ENCODE assay signal across 17 cellular contexts in the genomic region with DNA sequence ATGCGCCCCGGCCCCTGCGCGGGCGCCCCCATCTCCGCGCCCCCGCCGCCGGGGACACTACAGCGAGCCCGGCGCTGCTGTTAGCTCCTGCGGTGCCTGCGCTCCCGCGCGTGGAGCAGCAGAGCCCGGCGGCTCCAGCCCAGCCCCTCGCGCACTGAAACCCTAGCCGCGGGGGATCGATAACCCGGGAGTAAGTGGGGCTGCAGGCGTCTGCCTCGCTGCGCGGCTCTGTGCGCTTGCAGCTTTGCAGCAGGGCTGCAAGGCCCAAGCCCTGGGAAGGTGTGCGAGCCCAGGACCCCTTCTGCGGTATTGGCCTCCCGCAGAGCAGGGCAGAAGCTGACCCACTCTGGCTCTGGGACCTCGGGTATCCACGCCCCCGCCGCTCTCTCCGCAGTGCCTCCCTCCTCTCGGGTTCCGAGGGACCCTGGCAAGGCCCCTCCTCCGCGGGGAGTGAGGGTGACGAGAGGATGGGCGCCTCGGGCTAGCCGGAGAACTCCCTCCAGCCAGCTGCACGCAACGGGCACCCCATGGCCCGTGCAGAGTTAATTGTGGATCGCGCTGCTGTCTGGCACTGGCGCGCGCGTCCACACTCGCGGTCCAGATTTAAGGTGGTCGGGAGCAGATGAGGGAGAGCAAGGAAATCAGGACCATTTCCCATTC. TPM values are rescaled to one million over a fixed set of nuclear protein-coding genes. Genes with fewer than 3 reads are reported as not detected.
DNase-seq lines count a peak whose midpoint lies in the region; ATAC-seq and TF ChIP-seq lines count a peak whose summit lies in the region.
"Had no signal": no experiment of that assay in that cellular context is flagged by ENCODE, and none has a peak within 500 bp of the region (broad histone marks: within the 10 kb centered on the region; RNA-seq: fewer than 3 reads in every experiment).

No MANE protein-coding gene starts in this region.

- peak overlapping the region; percentile 55 for H3K27ac ChIP-seq in VCaP
- H3K27ac ChIP-seq in rectal smooth muscle tissue (ENCODE audit: low read depth, low read length): no peak overlapping the region
- no peak overlapping the region for H3K27ac ChIP-seq in thyroid gland
- no peak overlapping the region for H3K27ac ChIP-seq in body of pancreas

- TF ChIP-seq POLR2A in thyroid gland (IDR thresholded peaks at IDR 0.05) (no peak), body of pancreas (IDR thresholded peaks at IDR 0.05) (no peak)

- H3K9ac ChIP-seq in ES-I3 (ENCODE audit: low read depth, low read length) (peak overlapping the region; percentile 57; the same call in 1 of the 2 replicates), rectal smooth muscle tissue (ENCODE audit: low read length) (no peak overlapping the region)

- no peak for TF ChIP-seq CTCF in VCaP (conservative IDR thresholded peaks at IDR 0.05)
- TF ChIP-seq CTCF in thyroid gland (IDR thresholded peaks at IDR 0.05): no peak
- no peak for TF ChIP-seq CTCF in body of pancreas (IDR thresholded peaks at IDR 0.05)

- WGBS in thyroid gland, 2 donors: 0 to 2% methylated on average over 4 to 9 of the region's 59 CpGs
- WGBS in body of pancreas, 2 donors: 0 to 1% methylated on average over 3 to 47 of the region's 59 CpGs

- peaks cover 39% of the 10 kb centered on the region for H3K27me3 ChIP-seq in rectal smooth muscle tissue (ENCODE audit: control insufficient read depth, insufficient read depth, low read length)
- H3K27me3 ChIP-seq in thyroid gland: peaks cover 19% of the 10 kb centered on the region
- peaks cover 0 to 21% of the 10 kb centered on the region in 2 donors for H3K27me3 ChIP-seq in body of pancreas

- H3K4me3 Mint-ChIP-seq in activated CD4-positive, alpha-beta memory T cell treated with anti-CD3 and anti-CD28 coated beads for 36 hours: no peak overlapping the region

- no peaks in the 10 kb centered on the region for H3K9me3 Mint-ChIP-seq in activated CD4-positive, alpha-beta memory T cell treated with anti-CD3 and anti-CD28 coated beads for 36 hours
- H3K9me3 Mint-ChIP-seq: T-cell had no signal

- DNase-seq in left kidney (ENCODE audit: low read depth, low spot score): peak; percentile 51
- DNase-seq in T-helper 1 cell: no peak
- DNase-seq in thyroid gland: no peak
- no peak for DNase-seq in body of pancreas
- DNase-seq in activated CD4-positive, alpha-beta memory T cell treated with anti-CD3 and anti-CD28 coated beads for 36 hours: no peak
- DNase-seq: activated CD4-positive, alpha-beta T cell treated with anti-CD3 and anti-CD28 coated beads for 1 hour; activated T-cell treated with anti-CD3 and anti-CD28 coated beads for 4 hours; AML-193; amniotic stem cell; effector CD8-positive, alpha-beta T cell; EL; T-cell had no signal

- H3K4me1 Mint-ChIP-seq in activated CD4-positive, alpha-beta memory T cell treated with anti-CD3 and anti-CD28 coated beads for 36 hours (ENCODE audit: low read depth): peaks cover 24% of the 10 kb centered on the region

- H3K36me3 Mint-ChIP-seq in activated CD4-positive, alpha-beta memory T cell treated with anti-CD3 and anti-CD28 coated beads for 36 hours: no peaks in the 10 kb centered on the region
- H3K36me3 Mint-ChIP-seq: T-cell had no signal

- no peak for ATAC-seq in body of pancreas
- ATAC-seq: T-cell had no signal

- no peaks in the 10 kb centered on the region for H3K9me3 ChIP-seq in ES-I3 (ENCODE audit: control insufficient read depth, insufficient read depth, low read length)
- H3K9me3 ChIP-seq in thyroid gland: no peaks in the 10 kb centered on the region
- no peaks in the 10 kb centered on the region for H3K9me3 ChIP-seq in body of pancreas
- H3K9me3 ChIP-seq: HAP-1, pancreas had no signal

- CTCF ChIA-PET in activated CD4-positive, alpha-beta memory T cell treated with anti-CD3 and anti-CD28 coated beads for 36 hours (lab: Charles Lee): no interaction called here

- peak overlapping the region; percentile 29 for H3K4me3 ChIP-seq in rectal smooth muscle tissue (ENCODE audit: low read length)
- no peak overlapping the region for H3K4me3 ChIP-seq in thyroid gland (replicated peaks in 1 of 3)
- no peak overlapping the region for H3K4me3 ChIP-seq in body of pancreas
- H3K4me3 ChIP-seq: HAP-1 had no signal

- H3K4me1 ChIP-seq in ES-I3 (ENCODE audit: insufficient read depth, low read length) (peaks cover 5% of the 10 kb centered on the region; the same call in 1 of the 2 replicates), rectal smooth muscle tissue (ENCODE audit: control insufficient read depth, insufficient read depth, low read length) (peaks cover 4% of the 10 kb centered on the region), thyroid gland (peaks cover 7 to 32% of the 10 kb centered on the region in 2 donors), body of pancreas (peaks cover 48% of the 10 kb centered on the region)
- H3K4me1 ChIP-seq: HAP-1 had no signal

- peaks cover 66% of the 10 kb centered on the region for H3K27me3 Mint-ChIP-seq in activated CD4-positive, alpha-beta memory T cell treated with anti-CD3 and anti-CD28 coated beads for 36 hours

- intact Hi-C loops in thyroid gland (cut with DNase I) (no loop called here), body of pancreas (cut with DNase I) (no loop called here)
- intact Hi-C loops in activated CD4-positive, alpha-beta memory T cell treated with anti-CD3 and anti-CD28 coated beads for 36 hours (cut with micrococcal nuclease): loop anchor here (5.0 kb wide), 4 partner anchors 353 to 1202 kb away; a partner anchor contains a TSS

- H3K36me3 ChIP-seq in ES-I3 (ENCODE audit: insufficient read depth, low read length) (no peaks in the 10 kb centered on the region), rectal smooth muscle tissue (ENCODE audit: control insufficient read depth, insufficient read depth, low read length) (no peaks in the 10 kb centered on the region), thyroid gland (no peaks in the 10 kb centered on the region), body of pancreas (replicated peaks in 1 of 2; ENCODE audit: insufficient read depth in 1 of 2, low read depth in 2 of 2) (no peaks in the 10 kb centered on the region)
- H3K36me3 ChIP-seq: HAP-1, pancreas had no signal

- H3K27ac Mint-ChIP-seq in activated CD4-positive, alpha-beta memory T cell treated with anti-CD3 and anti-CD28 coated beads for 36 hours: no peak overlapping the region
- H3K27ac Mint-ChIP-seq: T-cell had no signal

- POLR2A ChIA-PET in activated CD4-positive, alpha-beta memory T cell treated with anti-CD3 and anti-CD28 coated beads for 36 hours (lab: Charles Lee): no interaction called here

RNA-seq across cellular contexts. Expression of a gene that starts 2.2 kb away (rescaled TPM):
- not detected for total RNA-seq in thyroid gland
- under 1 TPM; 0.33 to 0.78 TPM for total RNA-seq in body of pancreas
- total RNA-seq in activated CD4-positive, alpha-beta memory T cell treated with anti-CD3 and anti-CD28 coated beads for 36 hours: not detected
